ENCODE assay signal across 11 cellular contexts in the genomic region with DNA sequence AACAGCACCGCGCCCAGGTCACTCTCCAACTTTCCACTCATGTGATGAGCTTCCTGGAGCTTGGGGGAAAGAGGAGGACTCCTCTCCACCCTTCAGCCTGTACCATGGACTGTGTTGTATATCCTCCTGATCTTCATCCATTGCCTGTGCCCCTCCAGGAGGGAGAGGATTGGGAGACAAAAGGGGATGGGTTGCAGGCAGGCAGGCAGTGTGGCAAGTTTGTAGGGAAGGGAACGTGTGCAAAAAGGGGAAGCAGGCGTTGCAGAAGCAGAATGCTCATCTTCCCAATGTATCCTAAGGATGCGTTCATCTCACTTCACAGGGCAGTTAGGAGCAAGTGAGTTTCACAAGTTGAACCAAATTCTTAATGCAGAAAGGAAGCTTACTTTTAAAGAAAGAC. TPM values are rescaled to one million over a fixed set of nuclear protein-coding genes. Genes with fewer than 3 reads are reported as not detected.
DNase-seq lines count a peak whose midpoint lies in the region; ATAC-seq and TF ChIP-seq lines count a peak whose summit lies in the region.
"Had no signal": no experiment of that assay in that cellular context is flagged by ENCODE, and none has a peak within 500 bp of the region (broad histone marks: within the 10 kb centered on the region; RNA-seq: fewer than 3 reads in every experiment).

No MANE protein-coding gene starts in this region.

- no peak for DNase-seq in T-helper 2 cell treated with Interferon-gamma antibody and Interleukin-4, amounts not matched to agents 5 μg/mL and 100 μg/mL, for 36 hours (ENCODE audit: low spot score)
- DNase-seq in T-helper 2 cell (no peak), OCI-LY7 (ENCODE audit: low spot score) (no peak), endodermal cell (peak; percentile 50), gastrocnemius medialis (no peak), pons (ENCODE audit: low spot score) (no peak), adrenal gland (no peak), GM10248 (ENCODE audit: extremely low spot score) (no peak)
- DNase-seq: NCI-H1930; stimulated activated CD4-positive, alpha-beta T cell treated with anti-CD3 and anti-CD28 coated beads, Interleukin-1b, Interleukin-23, amount 100 ng/mL, for 48 hours had no signal

- intact Hi-C loops in OCI-LY7 (cut with micrococcal nuclease; ENCODE audit: unreplicated experiment) (loop anchor here (5.0 kb wide), 3 partner anchors 134 to 829 kb away; no protein-coding TSS in a partner anchor), gastrocnemius medialis (cut with DNase I; ENCODE audit: low total_unique reads) (loop anchor here (5.0 to 10.0 kb wide), 3 partner anchors 72 to 829 kb away; a partner anchor contains a TSS), adrenal gland (cut with DNase I) (no loop called here)

- TF ChIP-seq CTCF in OCI-LY7 (conservative IDR thresholded peaks at IDR 0.05; ENCODE audit: low read length) (no peak), endodermal cell (conservative IDR thresholded peaks at IDR 0.05) (no peak), gastrocnemius medialis (IDR thresholded peaks at IDR 0.05 in 4 of 5, conservative IDR thresholded peaks at IDR 0.05 in 1 of 5) (no peak), adrenal gland (IDR thresholded peaks at IDR 0.05) (no peak), GM10248 (IDR thresholded peaks at IDR 0.05; ENCODE audit: control extremely low read depth, extremely low read depth, low read depth, missing control alignments) (no peak)

- H3K4me1 ChIP-seq in OCI-LY7 (ENCODE audit: insufficient read depth, low read length, poor library complexity, severe bottlenecking) (no peaks in the 10 kb centered on the region), endodermal cell (ENCODE audit: control insufficient read depth, insufficient read depth, low read length) (no peaks in the 10 kb centered on the region), gastrocnemius medialis (peaks cover 0 to 3% of the 10 kb centered on the region in 2 donors), adrenal gland (replicated peaks in 1 of 2) (no peaks in the 10 kb centered on the region)

- H3K27ac ChIP-seq in OCI-LY7 (ENCODE audit: low read depth, low read length, poor library complexity, severe bottlenecking) (no peak overlapping the region), endodermal cell (ENCODE audit: low read depth, low read length) (no peak overlapping the region), gastrocnemius medialis (peak overlapping the region in 1 of 4 donors; percentile 55), adrenal gland (peak overlapping the region in 1 of 5 donors; percentile 39)

- POLR2A ChIA-PET in OCI-LY7 (lab: Charles Lee) = interaction anchor here (0.6 kb wide), 1 partner anchor 13 kb away, joined by 3 read pairs; no protein-coding TSS in a partner anchor
- POLR2A ChIA-PET in GM10248 (lab: Yijun Ruan, JAX) = no interaction called here

- WGBS in endodermal cell (ENCODE audit: insufficient coverage in 1 of 2, insufficient read length in 1 of 2), 2 experiments = 94% methylated on average over 5 of the region's 5 CpGs
- WGBS in adrenal gland, 4 donors = 56 to 79% (median 62%) methylated on average over 3 to 5 of the region's 5 CpGs

- no peaks in the 10 kb centered on the region for H3K36me3 ChIP-seq in OCI-LY7 (ENCODE audit: insufficient read depth, low read length)
- H3K36me3 ChIP-seq in endodermal cell (ENCODE audit: control insufficient read depth, insufficient read depth, low read length) = no peaks in the 10 kb centered on the region
- H3K36me3 ChIP-seq in gastrocnemius medialis = no peaks in the 10 kb centered on the region
- no peaks in the 10 kb centered on the region for H3K36me3 ChIP-seq in adrenal gland (replicated peaks in 1 of 2)

- H3K9me3 ChIP-seq in OCI-LY7 (ENCODE audit: low read length) (no peaks in the 10 kb centered on the region), endodermal cell (ENCODE audit: control insufficient read depth, low read length) (peaks cover 11% of the 10 kb centered on the region), gastrocnemius medialis (no peaks in the 10 kb centered on the region), adrenal gland (replicated peaks in 1 of 3) (no peaks in the 10 kb centered on the region)

- 0 out of 2 replicates have a peak overlapping the region, but pooled peaks have one; percentile 48 for H3K4me2 ChIP-seq in OCI-LY7 (ENCODE audit: low read length)

- H3K9me2 ChIP-seq in OCI-LY7 (ENCODE audit: insufficient read depth, low read length) = no peaks in the 10 kb centered on the region

- no peak overlapping the region for H3K27ac Mint-ChIP-seq in T-helper 2 cell treated with Interferon-gamma antibody and Interleukin-4, amounts not matched to agents 5 μg/mL and 100 μg/mL, for 36 hours
- no peak overlapping the region for H3K27ac Mint-ChIP-seq in endodermal cell
- H3K27ac Mint-ChIP-seq: dendritic cell treated with granulocyte-macrophage colony-stimulating factor and Interleukin-4, amounts not matched to agents 40 ng/mL and 50 ng/mL, for 4 days had no signal

- in situ Hi-C loops in gastrocnemius medialis (cut with MboI; ENCODE audit: low sequenced_read_pairs in 4 of 4) = loop anchor here in 3 of 4 donors (10.0 to 25.0 kb wide), 4 partner anchors 122 to 472 kb away; a partner anchor contains a TSS

- H3K79me2 ChIP-seq in OCI-LY7 (ENCODE audit: insufficient read depth, low read depth, low read length) = no peaks in the 10 kb centered on the region

- H3K4me3 ChIP-seq in OCI-LY7 (ENCODE audit: low read depth, low read length, poor library complexity, severe bottlenecking) (no peak overlapping the region), endodermal cell (ENCODE audit: low read length) (no peak overlapping the region), gastrocnemius medialis (peak overlapping the region in 3 of 4 donors; percentile 54 to 64 (median 55)), adrenal gland (peak overlapping the region in 1 of 4 donors; percentile 59)

- H3K9me3 Mint-ChIP-seq in T-helper 2 cell treated with Interferon-gamma antibody and Interleukin-4, amounts not matched to agents 5 μg/mL and 100 μg/mL, for 36 hours = no peaks in the 10 kb centered on the region
- peaks cover 9% of the 10 kb centered on the region for H3K9me3 Mint-ChIP-seq in endodermal cell

- H3K36me3 Mint-ChIP-seq in T-helper 2 cell treated with Interferon-gamma antibody and Interleukin-4, amounts not matched to agents 5 μg/mL and 100 μg/mL, for 36 hours (ENCODE audit: low read depth) = no peaks in the 10 kb centered on the region
- no peaks in the 10 kb centered on the region for H3K36me3 Mint-ChIP-seq in endodermal cell (ENCODE audit: low read depth)

- peaks cover 16% of the 10 kb centered on the region for H3K27me3 Mint-ChIP-seq in T-helper 2 cell treated with Interferon-gamma antibody and Interleukin-4, amounts not matched to agents 5 μg/mL and 100 μg/mL, for 36 hours (ENCODE audit: low read depth)
- H3K27me3 Mint-ChIP-seq in endodermal cell (ENCODE audit: insufficient read depth) = peaks cover 4% of the 10 kb centered on the region

- peaks cover 19% of the 10 kb centered on the region for H3K4me1 Mint-ChIP-seq in T-helper 2 cell treated with Interferon-gamma antibody and Interleukin-4, amounts not matched to agents 5 μg/mL and 100 μg/mL, for 36 hours (ENCODE audit: low read depth)
- H3K4me1 Mint-ChIP-seq in endodermal cell = peaks cover 5% of the 10 kb centered on the region

- no peak overlapping the region for H3K9ac ChIP-seq in endodermal cell (ENCODE audit: extremely low read depth, low read length, poor library complexity, severe bottlenecking)

- CTCF ChIA-PET in OCI-LY7 (lab: Charles Lee; ENCODE audit: unreplicated experiment) (no interaction called here), GM10248 (lab: Yijun Ruan, JAX) (interaction anchor here (1.1 to 3.4 kb wide), 13 partner anchors 9 to 193 kb away, joined by 3 to 21 read pairs (median 4); no protein-coding TSS in a partner anchor)

- H3K27me3 ChIP-seq in endodermal cell (ENCODE audit: control insufficient read depth, insufficient read depth, low read length, poor library complexity, severe bottlenecking) = no peaks in the 10 kb centered on the region
- H3K27me3 ChIP-seq in gastrocnemius medialis = no peaks in the 10 kb centered on the region
- H3K27me3 ChIP-seq in adrenal gland = no peaks in the 10 kb centered on the region

- TF ChIP-seq POLR2A in gastrocnemius medialis (IDR thresholded peaks at IDR 0.05) = no peak
- no peak for TF ChIP-seq POLR2A in adrenal gland (IDR thresholded peaks at IDR 0.05)

- H2AFZ ChIP-seq in OCI-LY7 (ENCODE audit: low read length) = peak overlapping the region; percentile 6; the same call in 1 of the 2 replicates

- ATAC-seq in gastrocnemius medialis = no peak

- no peaks in the 10 kb centered on the region for H4K20me1 ChIP-seq in OCI-LY7 (ENCODE audit: insufficient read depth, low read length)

- peak overlapping the region; percentile 28 for H3K4me3 Mint-ChIP-seq in T-helper 2 cell treated with Interferon-gamma antibody and Interleukin-4, amounts not matched to agents 5 μg/mL and 100 μg/mL, for 36 hours
- H3K4me3 Mint-ChIP-seq in endodermal cell = peak overlapping the region; percentile 54

- BruUV-seq in OCI-LY7 (replicated peaks; lab: Mats Ljungman, UMichigan) = no TSS peak

RNA-seq across cellular contexts. Expression of a gene that starts 28.1 kb away (rescaled TPM):
- not detected in 2 replicates for total RNA-seq in OCI-LY7 (2014; rRNA removed; shearing (Covaris generic))
- total RNA-seq in OCI-LY7 (2022) (not detected in 2 replicates), endodermal cell (not detected), gastrocnemius medialis (not detected), adrenal gland (1 to 10 TPM in 1 of 8 donors, under 1 TPM in 2, not detected in 5; 0.28 to 1.8 (median 0.35) TPM)
- polyA plus RNA-seq in endodermal cell (2013, experiment 1 of 2) = not detected
- not detected for polyA plus RNA-seq in endodermal cell (2013, experiment 2 of 2)
- under 1 TPM in 1 of 3 donors, not detected in 2; 0.24 TPM for polyA plus RNA-seq in adrenal gland

RNA-seq across cellular contexts. Expression of a gene that starts 46.9 kb away (rescaled TPM):
- 3.5 and 5.1 TPM in 2 replicates for total RNA-seq in OCI-LY7 (2014; rRNA removed; shearing (Covaris generic))
- total RNA-seq in OCI-LY7 (2022) (5.2 and 6.8 TPM in 2 replicates), endodermal cell (under 1 TPM in 1 of 2 donors, not detected in 1; 0.51 TPM), gastrocnemius medialis (10 to 100 TPM; 10.2 to 32.8 (median 24.3) TPM), adrenal gland (100 to 1,000 TPM in 3 of 8 donors, 10 to 100 TPM in 5; 15.3 to 518 (median 85.5) TPM)
- polyA plus RNA-seq in endodermal cell (2013, experiment 1 of 2) = not detected
- not detected for polyA plus RNA-seq in endodermal cell (2013, experiment 2 of 2)
- polyA plus RNA-seq in adrenal gland = 10 to 100 TPM; 21.3 to 34.4 (median 31.5) TPM

Comparison
In these comparisons a context has a peak if more than half of its experiments do, and no peak if none do; other contexts are left out.
1. H3K4me3 ChIP-seq: peak in gastrocnemius medialis (3 of 4); none in OCI-LY7 (single experiment) and endodermal cell (single experiment).
2. intact Hi-C loops: an anchor here in OCI-LY7 (5.0 kb wide) and gastrocnemius medialis (5.0 to 10.0 kb wide); none called in adrenal gland.